2 cellular contexts compared by ENCODE assay signal in the genomic region with DNA sequence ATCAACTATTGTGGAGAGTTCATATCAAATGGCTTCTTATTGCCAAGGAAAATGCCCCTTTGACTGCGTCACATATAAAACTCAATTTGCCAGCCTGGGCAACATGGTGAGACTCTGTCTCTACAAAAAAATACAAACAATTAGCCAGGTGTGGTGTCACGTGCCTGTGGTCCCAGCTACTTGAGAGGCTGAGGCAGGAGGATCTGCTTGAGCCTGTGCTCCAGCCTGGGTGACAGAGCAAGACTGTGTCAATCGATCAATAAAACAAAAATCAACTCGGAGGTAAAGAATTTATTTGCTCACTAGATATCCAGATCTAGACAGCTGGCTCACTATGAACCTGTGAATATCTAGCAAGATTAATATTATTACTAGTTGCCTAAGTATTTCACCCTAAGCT.
TF ChIP-seq lines count a peak whose summit lies in the region.

No MANE protein-coding gene starts in this region.

TF ChIP-seq in SK-N-SH, 30 proteins besides CTCF, POLR2A, EP300 and RAD21 (continued from another document):
- TF ChIP-seq, protein P1, sequence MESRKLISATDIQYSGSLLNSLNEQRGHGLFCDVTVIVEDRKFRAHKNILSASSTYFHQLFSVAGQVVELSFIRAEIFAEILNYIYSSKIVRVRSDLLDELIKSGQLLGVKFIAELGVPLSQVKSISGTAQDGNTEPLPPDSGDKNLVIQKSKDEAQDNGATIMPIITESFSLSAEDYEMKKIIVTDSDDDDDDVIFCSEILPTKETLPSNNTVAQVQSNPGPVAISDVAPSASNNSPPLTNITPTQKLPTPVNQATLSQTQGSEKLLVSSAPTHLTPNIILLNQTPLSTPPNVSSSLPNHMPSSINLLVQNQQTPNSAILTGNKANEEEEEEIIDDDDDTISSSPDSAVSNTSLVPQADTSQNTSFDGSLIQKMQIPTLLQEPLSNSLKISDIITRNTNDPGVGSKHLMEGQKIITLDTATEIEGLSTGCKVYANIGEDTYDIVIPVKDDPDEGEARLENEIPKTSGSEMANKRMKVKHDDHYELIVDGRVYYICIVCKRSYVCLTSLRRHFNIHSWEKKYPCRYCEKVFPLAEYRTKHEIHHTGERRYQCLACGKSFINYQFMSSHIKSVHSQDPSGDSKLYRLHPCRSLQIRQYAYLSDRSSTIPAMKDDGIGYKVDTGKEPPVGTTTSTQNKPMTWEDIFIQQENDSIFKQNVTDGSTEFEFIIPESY (IDR thresholded peaks at IDR 0.05; ENCODE audit: borderline replicate concordance, low read depth): no peak
- TF ChIP-seq, protein P2, sequence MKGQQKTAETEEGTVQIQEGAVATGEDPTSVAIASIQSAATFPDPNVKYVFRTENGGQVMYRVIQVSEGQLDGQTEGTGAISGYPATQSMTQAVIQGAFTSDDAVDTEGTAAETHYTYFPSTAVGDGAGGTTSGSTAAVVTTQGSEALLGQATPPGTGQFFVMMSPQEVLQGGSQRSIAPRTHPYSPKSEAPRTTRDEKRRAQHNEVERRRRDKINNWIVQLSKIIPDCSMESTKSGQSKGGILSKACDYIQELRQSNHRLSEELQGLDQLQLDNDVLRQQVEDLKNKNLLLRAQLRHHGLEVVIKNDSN (IDR thresholded peaks at IDR 0.05; ENCODE audit: borderline replicate concordance, low read depth): no peak
- TF ChIP-seq TEAD4 (IDR thresholded peaks at IDR 0.05; ENCODE audit: borderline replicate concordance, insufficient read depth) (no peak), TCF12 (IDR thresholded peaks at IDR 0.05) (no peak), EZH2phosphoT487 (IDR thresholded peaks at IDR 0.05; ENCODE audit: borderline replicate concordance, low read depth) (no peak), MXI1 (IDR thresholded peaks at IDR 0.05; ENCODE audit: low read depth, low read length) (no peak), GATA2 (CRISPR knock-in tag; IDR thresholded peaks at IDR 0.05) (no peak), JUND (IDR thresholded peaks at IDR 0.05) (no peak), MEF2A (IDR thresholded peaks at IDR 0.05; ENCODE audit: borderline replicate concordance, low read depth) (no peak)
- TF ChIP-seq, protein P3, sequence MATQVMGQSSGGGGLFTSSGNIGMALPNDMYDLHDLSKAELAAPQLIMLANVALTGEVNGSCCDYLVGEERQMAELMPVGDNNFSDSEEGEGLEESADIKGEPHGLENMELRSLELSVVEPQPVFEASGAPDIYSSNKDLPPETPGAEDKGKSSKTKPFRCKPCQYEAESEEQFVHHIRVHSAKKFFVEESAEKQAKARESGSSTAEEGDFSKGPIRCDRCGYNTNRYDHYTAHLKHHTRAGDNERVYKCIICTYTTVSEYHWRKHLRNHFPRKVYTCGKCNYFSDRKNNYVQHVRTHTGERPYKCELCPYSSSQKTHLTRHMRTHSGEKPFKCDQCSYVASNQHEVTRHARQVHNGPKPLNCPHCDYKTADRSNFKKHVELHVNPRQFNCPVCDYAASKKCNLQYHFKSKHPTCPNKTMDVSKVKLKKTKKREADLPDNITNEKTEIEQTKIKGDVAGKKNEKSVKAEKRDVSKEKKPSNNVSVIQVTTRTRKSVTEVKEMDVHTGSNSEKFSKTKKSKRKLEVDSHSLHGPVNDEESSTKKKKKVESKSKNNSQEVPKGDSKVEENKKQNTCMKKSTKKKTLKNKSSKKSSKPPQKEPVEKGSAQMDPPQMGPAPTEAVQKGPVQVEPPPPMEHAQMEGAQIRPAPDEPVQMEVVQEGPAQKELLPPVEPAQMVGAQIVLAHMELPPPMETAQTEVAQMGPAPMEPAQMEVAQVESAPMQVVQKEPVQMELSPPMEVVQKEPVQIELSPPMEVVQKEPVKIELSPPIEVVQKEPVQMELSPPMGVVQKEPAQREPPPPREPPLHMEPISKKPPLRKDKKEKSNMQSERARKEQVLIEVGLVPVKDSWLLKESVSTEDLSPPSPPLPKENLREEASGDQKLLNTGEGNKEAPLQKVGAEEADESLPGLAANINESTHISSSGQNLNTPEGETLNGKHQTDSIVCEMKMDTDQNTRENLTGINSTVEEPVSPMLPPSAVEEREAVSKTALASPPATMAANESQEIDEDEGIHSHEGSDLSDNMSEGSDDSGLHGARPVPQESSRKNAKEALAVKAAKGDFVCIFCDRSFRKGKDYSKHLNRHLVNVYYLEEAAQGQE (IDR thresholded peaks at IDR 0.05; ENCODE audit: low read depth, low read length): no peak

TF ChIP-seq in SK-N-SH treated with all-trans-retinoic acid at 6 μM for 48 hours, 23 proteins besides CTCF, POLR2A, EP300 and RAD21 (continued from another document):
- TF ChIP-seq, protein P4, sequence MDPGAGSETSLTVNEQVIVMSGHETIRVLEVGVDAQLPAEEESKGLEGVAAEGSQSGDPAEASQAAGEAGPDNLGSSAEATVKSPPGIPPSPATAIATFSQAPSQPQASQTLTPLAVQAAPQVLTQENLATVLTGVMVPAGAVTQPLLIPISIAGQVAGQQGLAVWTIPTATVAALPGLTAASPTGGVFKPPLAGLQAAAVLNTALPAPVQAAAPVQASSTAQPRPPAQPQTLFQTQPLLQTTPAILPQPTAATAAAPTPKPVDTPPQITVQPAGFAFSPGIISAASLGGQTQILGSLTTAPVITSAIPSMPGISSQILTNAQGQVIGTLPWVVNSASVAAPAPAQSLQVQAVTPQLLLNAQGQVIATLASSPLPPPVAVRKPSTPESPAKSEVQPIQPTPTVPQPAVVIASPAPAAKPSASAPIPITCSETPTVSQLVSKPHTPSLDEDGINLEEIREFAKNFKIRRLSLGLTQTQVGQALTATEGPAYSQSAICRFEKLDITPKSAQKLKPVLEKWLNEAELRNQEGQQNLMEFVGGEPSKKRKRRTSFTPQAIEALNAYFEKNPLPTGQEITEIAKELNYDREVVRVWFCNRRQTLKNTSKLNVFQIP (CRISPR knock-in tag; IDR thresholded peaks at IDR 0.05; ENCODE audit: borderline replicate concordance, low read depth): no peak
- TF ChIP-seq PPARA (CRISPR knock-in tag; IDR thresholded peaks at IDR 0.05; ENCODE audit: borderline replicate concordance): no peak
- TF ChIP-seq, protein P5, sequence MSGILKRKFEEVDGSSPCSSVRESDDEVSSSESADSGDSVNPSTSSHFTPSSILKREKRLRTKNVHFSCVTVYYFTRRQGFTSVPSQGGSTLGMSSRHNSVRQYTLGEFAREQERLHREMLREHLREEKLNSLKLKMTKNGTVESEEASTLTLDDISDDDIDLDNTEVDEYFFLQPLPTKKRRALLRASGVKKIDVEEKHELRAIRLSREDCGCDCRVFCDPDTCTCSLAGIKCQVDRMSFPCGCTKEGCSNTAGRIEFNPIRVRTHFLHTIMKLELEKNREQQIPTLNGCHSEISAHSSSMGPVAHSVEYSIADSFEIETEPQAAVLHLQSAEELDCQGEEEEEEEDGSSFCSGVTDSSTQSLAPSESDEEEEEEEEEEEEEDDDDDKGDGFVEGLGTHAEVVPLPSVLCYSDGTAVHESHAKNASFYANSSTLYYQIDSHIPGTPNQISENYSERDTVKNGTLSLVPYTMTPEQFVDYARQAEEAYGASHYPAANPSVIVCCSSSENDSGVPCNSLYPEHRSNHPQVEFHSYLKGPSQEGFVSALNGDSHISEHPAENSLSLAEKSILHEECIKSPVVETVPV (CRISPR knock-in tag; IDR thresholded peaks at IDR 0.05): no peak
- no peak for TF ChIP-seq SNAI2 (CRISPR knock-in tag; IDR thresholded peaks at IDR 0.05)
- no peak for TF ChIP-seq ZFP30 (CRISPR knock-in tag; IDR thresholded peaks at IDR 0.05)
- TF ChIP-seq RARB (CRISPR knock-in tag; IDR thresholded peaks at IDR 0.05): no peak
- TF ChIP-seq ISL1 (CRISPR knock-in tag; IDR thresholded peaks at IDR 0.05): no peak
- no peak for TF ChIP-seq ESRRG (CRISPR knock-in tag; IDR thresholded peaks at IDR 0.05)
- TF ChIP-seq OSR1 (CRISPR knock-in tag; IDR thresholded peaks at IDR 0.05): no peak
TF ChIP-seq in SK-N-SH treated with all-trans-retinoic acid at 6 μM for 48 hours: peak in this region for 0.
